Comparison of ENCODE assay signal across 11 cellular contexts in the genomic region with DNA sequence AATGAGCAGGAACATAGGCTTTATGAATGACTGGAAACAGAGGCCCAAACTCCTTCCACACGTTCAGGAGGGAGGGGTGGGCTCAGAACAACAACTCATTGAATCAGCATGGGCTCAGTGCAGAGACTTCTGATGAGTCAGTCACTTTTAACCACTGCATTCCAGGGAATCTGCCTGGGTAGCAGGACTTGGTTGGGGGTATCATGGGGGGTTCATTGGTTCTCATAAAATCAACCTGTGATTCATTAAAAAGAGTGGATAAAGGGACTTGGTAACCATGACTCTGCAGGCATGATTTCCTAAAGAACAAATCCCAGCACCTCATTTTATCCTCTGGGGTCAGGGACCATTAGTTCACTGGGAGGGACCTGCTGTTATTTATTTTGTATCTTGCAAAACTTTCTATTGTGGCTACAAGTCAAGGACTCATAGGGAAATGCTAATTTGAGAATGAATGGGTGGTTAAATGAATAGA. TPM values are rescaled to one million over a fixed set of nuclear protein-coding genes. Genes with fewer than 3 reads are reported as not detected.
A peak's percentile ranks its signal among the peaks of the same experiment; 100 is the strongest.
DNase-seq lines count a peak whose midpoint lies in the region; FAIRE-seq and TF ChIP-seq lines count a peak whose summit lies in the region.
"Had no signal": no experiment of that assay in that cellular context is flagged by ENCODE, and none has a peak within 500 bp of the region (broad histone marks: within the 10 kb centered on the region; RNA-seq: fewer than 3 reads in every experiment).

No MANE protein-coding gene starts in this region.

- dilution Hi-C loops in endothelial cell of umbilical vein (cut with MboI; ENCODE audit: extremely low pct_ligation_motif_present, low sequenced_read_pairs), result no loop called here

- H3K9me1 ChIP-seq in endothelial cell of umbilical vein (replicated peaks; ENCODE audit: control insufficient read depth, extremely low read depth, insufficient read depth, low read length), result no peaks in the 10 kb centered on the region

- H3K27ac ChIP-seq in PC-9, result peak overlapping the region; percentile 88
- H3K27ac ChIP-seq in endothelial cell of umbilical vein (ENCODE audit: insufficient read depth, low read depth, low read length), result no peak overlapping the region
- H3K27ac ChIP-seq: BLaER1 had no signal

- peaks cover 22% of the 10 kb centered on the region for H3F3A ChIP-seq in PC-9 (ENCODE audit: insufficient read depth, low read depth)

- no peak overlapping the region for H3K9ac ChIP-seq in endothelial cell of umbilical vein (replicated peaks; ENCODE audit: extremely low read depth, insufficient read depth, low read length)
- H3K9ac ChIP-seq: BLaER1 had no signal

- BruUV-seq in PC-9 (replicated peaks; lab: Mats Ljungman, UMichigan) (no TSS peak), endothelial cell of umbilical vein (replicated peaks; lab: Mats Ljungman, UMichigan) (no TSS peak)

- H3K4me1 ChIP-seq in PC-9 (replicated peaks; ENCODE audit: insufficient read depth) (peaks cover 36% of the 10 kb centered on the region), endothelial cell of umbilical vein (ENCODE audit: control insufficient read depth, extremely low read depth, insufficient read depth, low read length) (peaks cover 33% of the 10 kb centered on the region)

- H3K9me3 ChIP-seq in PC-9 (ENCODE audit: insufficient read depth, low read depth) (peaks cover 19% of the 10 kb centered on the region), endothelial cell of umbilical vein (replicated peaks; ENCODE audit: control insufficient read depth, insufficient read depth, low read length) (no peaks in the 10 kb centered on the region)

- TF ChIP-seq CTCF in AG10803 (conservative IDR thresholded peaks at IDR 0.05; ENCODE audit: low read length) (no peak), PC-9 (conservative IDR thresholded peaks at IDR 0.05) (no peak), endothelial cell of umbilical vein (IDR thresholded peaks at IDR 0.05; ENCODE audit: extremely low read depth in 1 of 2, insufficient read depth in 1 of 2, low read depth in 1 of 2, low read length in 2 of 2) (no peak)

- intact Hi-C loops in PC-9 (cut with micrococcal nuclease; ENCODE audit: unreplicated experiment) (no loop called here), endothelial cell of umbilical vein (cut with micrococcal nuclease) (no loop called here), posterior vena cava (cut with DNase I) (no loop called here)

- H4K20me1 ChIP-seq in PC-9 (ENCODE audit: insufficient read depth) (no peaks in the 10 kb centered on the region), endothelial cell of umbilical vein (replicated peaks; ENCODE audit: control insufficient read depth, extremely low read depth, insufficient read depth, low read length) (no peaks in the 10 kb centered on the region)
- H4K20me1 ChIP-seq: BLaER1 had no signal

- TF ChIP-seq POLR2A in endothelial cell of umbilical vein (IDR thresholded peaks at IDR 0.05; ENCODE audit: low read depth, low read length), result no peak

- DNase-seq in AG10803 (ENCODE audit: low read depth), result peak; percentile 89
- peak in 1 of 2 experiments; percentile 80 for DNase-seq in PC-9
- no peak for DNase-seq in endothelial cell of umbilical vein (ENCODE audit: low read depth, low spot score)
- peak; percentile 50 for DNase-seq in myocyte (ENCODE audit: low read depth)
- no peak for DNase-seq in amygdala (lab: John Stamatoyannopoulos, UW)
- no peak for DNase-seq in stimulated activated CD4-positive, alpha-beta T cell treated with anti-CD3 and anti-CD28 coated beads, Interleukin-15, amount 100 ng/mL, for 24 hours
- DNase-seq in posterior vena cava (ENCODE audit: low spot score), result no peak
- no peak for DNase-seq in RPMI8226
- DNase-seq: NCI-H82 had no signal

- H2AFZ ChIP-seq in PC-9 (no peak overlapping the region; the same call in 1 of the 2 replicates), endothelial cell of umbilical vein (ENCODE audit: low read depth, low read length) (no peak overlapping the region)

- H3K36me3 ChIP-seq in PC-9 (ENCODE audit: low read depth) (no peaks in the 10 kb centered on the region), endothelial cell of umbilical vein (ENCODE audit: control insufficient read depth in 2 of 2, extremely low read depth in 1 of 2, insufficient read depth in 2 of 2, low read length in 2 of 2) (no peaks in the 10 kb centered on the region)
- H3K36me3 ChIP-seq: BLaER1 had no signal

- H3K27me3 ChIP-seq in PC-9 (ENCODE audit: insufficient read depth, low read depth), result no peaks in the 10 kb centered on the region
- no peaks in the 10 kb centered on the region for H3K27me3 ChIP-seq in endothelial cell of umbilical vein (ENCODE audit: control insufficient read depth in 2 of 2, insufficient read depth in 2 of 2, low read length in 2 of 2)
- H3K27me3 ChIP-seq: BLaER1 had no signal

- POLR2A ChIA-PET in PC-9 (lab: Charles Lee; ENCODE audit: unreplicated experiment), result no interaction called here
- POLR2A ChIA-PET in endothelial cell of umbilical vein (lab: Charles Lee), result no interaction called here

- CTCF ChIA-PET in PC-9 (lab: Charles Lee), result no interaction called here
- CTCF ChIA-PET in endothelial cell of umbilical vein (lab: Charles Lee), result no interaction called here

- peak overlapping the region; percentile 52 for H3K4me2 ChIP-seq in PC-9
- no peak overlapping the region for H3K4me2 ChIP-seq in endothelial cell of umbilical vein (ENCODE audit: insufficient read depth, low read length)
- H3K4me2 ChIP-seq: BLaER1 had no signal

- H3K4me3 ChIP-seq in AG10803 (ENCODE audit: low read length), result no peak overlapping the region
- no peak overlapping the region for H3K4me3 ChIP-seq in PC-9
- H3K4me3 ChIP-seq in endothelial cell of umbilical vein (replicated peaks in 1 of 3; ENCODE audit: insufficient read depth in 1 of 3, low read depth in 1 of 3, low read length in 3 of 3), result no peak overlapping the region
- H3K4me3 ChIP-seq: BLaER1 had no signal

- FAIRE-seq in endothelial cell of umbilical vein (lab: Jason Lieb, UNC), result no peak

- no peaks in the 10 kb centered on the region for H3K9me2 ChIP-seq in PC-9 (ENCODE audit: insufficient read depth)

- no peaks in the 10 kb centered on the region for H3K79me2 ChIP-seq in PC-9 (ENCODE audit: low read depth)
- H3K79me2 ChIP-seq in endothelial cell of umbilical vein (ENCODE audit: control insufficient read depth, insufficient read depth, low read length), result peaks cover 23% of the 10 kb centered on the region

TF ChIP-seq in endothelial cell of umbilical vein, 7 proteins besides CTCF, POLR2A, EP300 and RAD21:
- TF ChIP-seq FOS (IDR thresholded peaks at IDR 0.05; ENCODE audit: borderline replicate concordance, insufficient read depth, low read length), result peak; percentile 54
- TF ChIP-seq MAX (IDR thresholded peaks at IDR 0.05; ENCODE audit: insufficient read depth, insufficient read length), result no peak
TF ChIP-seq in endothelial cell of umbilical vein: peak in this region for 1.

RNA-seq across cellular contexts. Expression of gene ITGB3, which starts 13.8 kb away (rescaled TPM):
- total RNA-seq in PC-9 (2021) (0.31 and 0.50 TPM in 2 replicates), endothelial cell of umbilical vein (49.9 and 60.0 TPM in 2 replicates), myocyte (1.5 and 3.5 TPM in 2 replicates), posterior vena cava (10 to 100 TPM; 32.1 to 53.5 TPM)
- polyA plus RNA-seq in endothelial cell of umbilical vein, result 50.2 and 55.8 TPM in 2 replicates
- 44.2 and 44.7 TPM in 2 replicates for polyA plus RNA-seq in endothelial cell of umbilical vein (2011; cell fraction: cytosol; rRNA removed)
- polyA plus RNA-seq in endothelial cell of umbilical vein (2011; cell fraction: nucleus; rRNA removed), result 57.4 and 59.9 TPM in 2 replicates
- polyA plus RNA-seq in endothelial cell of umbilical vein (2012), result 104 and 109 TPM in 2 replicates
- 166 and 198 TPM in 2 replicates for polyA minus RNA-seq in endothelial cell of umbilical vein
- not detected for polyA minus RNA-seq in endothelial cell of umbilical vein (2011; cell fraction: cytosol; rRNA and poly(A)+ RNA removed)
- 57.6 and 72.7 TPM in 2 replicates for polyA minus RNA-seq in endothelial cell of umbilical vein (2011; cell fraction: nucleus; rRNA and poly(A)+ RNA removed)
- polyA plus RNA-seq in myocyte (2012), result 2.5 TPM

RNA-seq across cellular contexts. Expression of gene EFCAB13, which starts 56.4 kb away (rescaled TPM):
- total RNA-seq in PC-9 (2021), result 3.2 and 3.3 TPM in 2 replicates
- total RNA-seq in endothelial cell of umbilical vein, result 8.3 and 12.9 TPM in 2 replicates
- 0.59 and 0.86 TPM in 2 replicates for polyA plus RNA-seq in endothelial cell of umbilical vein
- polyA plus RNA-seq in endothelial cell of umbilical vein (2011; cell fraction: cytosol; rRNA removed), result 0.57 and 0.65 TPM in 2 replicates
- polyA plus RNA-seq in endothelial cell of umbilical vein (2011; cell fraction: nucleus; rRNA removed), result 11.4 and 12.8 TPM in 2 replicates
- polyA plus RNA-seq in endothelial cell of umbilical vein (2012), result 3.4 and 3.6 TPM in 2 replicates
- polyA minus RNA-seq in endothelial cell of umbilical vein, result 2.1 and 3.2 TPM in 2 replicates
- polyA minus RNA-seq in endothelial cell of umbilical vein (2011; cell fraction: cytosol; rRNA and poly(A)+ RNA removed), result not detected
- 17.6 and 23.9 TPM in 2 replicates for polyA minus RNA-seq in endothelial cell of umbilical vein (2011; cell fraction: nucleus; rRNA and poly(A)+ RNA removed)
- 1.9 and 3.4 TPM in 2 replicates for total RNA-seq in myocyte
- 2.3 TPM for polyA plus RNA-seq in myocyte (2012)
- total RNA-seq in posterior vena cava, result 10 to 100 TPM in 1 of 2 donors, 1 to 10 TPM in 1; 6.5 to 12.2 TPM

RNA-seq across cellular contexts. Expression of gene MYL4, which starts 58.2 kb away (rescaled TPM):
- total RNA-seq in PC-9 (2021) (not detected in 2 replicates), endothelial cell of umbilical vein (1.9 and 2.0 TPM in 2 replicates), myocyte (1,048 and 1,135 TPM in 2 replicates), posterior vena cava (1 to 10 TPM; 2.0 to 2.8 TPM)
- polyA plus RNA-seq in endothelial cell of umbilical vein, result 1.5 and 2.1 TPM in 2 replicates
- 1.7 TPM in 2 replicates for polyA plus RNA-seq in endothelial cell of umbilical vein (2011; cell fraction: cytosol; rRNA removed)
- polyA plus RNA-seq in endothelial cell of umbilical vein (2011; cell fraction: nucleus; rRNA removed), result 4.0 and 4.4 TPM in 2 replicates
- polyA plus RNA-seq in endothelial cell of umbilical vein (2012), result 0.67 and 1.0 TPM in 2 replicates
- 6.7 and 7.5 TPM in 2 replicates for polyA minus RNA-seq in endothelial cell of umbilical vein
- polyA minus RNA-seq in endothelial cell of umbilical vein (2011; cell fraction: cytosol; rRNA and poly(A)+ RNA removed), result not detected
- 1.3 and 2.5 TPM in 2 replicates for polyA minus RNA-seq in endothelial cell of umbilical vein (2011; cell fraction: nucleus; rRNA and poly(A)+ RNA removed)
- 1,386 TPM for polyA plus RNA-seq in myocyte (2012)
- total RNA-seq: neural crest cell had no signal

Comparison
In these comparisons a context has a peak if more than half of its experiments do, and no peak if none do; other contexts are left out.
1. DNase-seq: peak in AG10803 (single experiment) and myocyte (single experiment); none in endothelial cell of umbilical vein (single experiment), amygdala (0 of 56), stimulated activated CD4-positive, alpha-beta T cell treated with anti-CD3 and anti-CD28 coated beads, Interleukin-15, amount 100 ng/mL, for 24 hours (single experiment), posterior vena cava (single experiment) and RPMI8226 (single experiment).
2. RNA of gene MYL4, which starts 58.2 kb away (total RNA-seq): 1,048 to 1,135 TPM in myocyte; 2.0 to 2.8 TPM in posterior vena cava, 1.9 to 2.0 TPM in endothelial cell of umbilical vein and not detected in PC-9; every median in the first group is over 100 times any median in the second.